1 cellular context compared by ENCODE assay signal in genomic region chr10:5553400-5554170, GRCh38.
TF ChIP-seq lines count a peak whose summit lies in the region.

No MANE protein-coding gene starts in this region.

TF ChIP-seq in endothelial cell of umbilical vein, 7 proteins besides CTCF, POLR2A, EP300 and RAD21:
- TF ChIP-seq JUN (IDR thresholded peaks at IDR 0.05; ENCODE audit: borderline replicate concordance, insufficient read depth, insufficient read length, low read depth): no peak
- TF ChIP-seq POLR2AphosphoS5 (IDR thresholded peaks at IDR 0.05; ENCODE audit: insufficient read depth, low read depth, low read length): no peak
- no peak for TF ChIP-seq GATA2 (IDR thresholded peaks at IDR 0.05; ENCODE audit: insufficient read depth, insufficient read length, low read depth, low read length)
TF ChIP-seq in endothelial cell of umbilical vein: peak in this region for 0.
